Comparison of ENCODE assay signal across 17 cellular contexts in genomic region chr2:236981710-236982485, GRCh38.
DNase-seq lines count a peak whose midpoint lies in the region; ATAC-seq and TF ChIP-seq lines count a peak whose summit lies in the region.
"Had no signal": no experiment of that assay in that cellular context is flagged by ENCODE, and none has a peak within 500 bp of the region (broad histone marks: within the 10 kb centered on the region; RNA-seq: fewer than 3 reads in every experiment).

No MANE protein-coding gene starts in this region.

- 93 to 96% methylated on average over 4 of the region's 4 CpGs for WGBS in heart right ventricle, 2 donors
- WGBS in endodermal cell (ENCODE audit: insufficient coverage in 1 of 2, insufficient read length in 1 of 2), 2 experiments: 94 to 97% methylated on average over 4 of the region's 4 CpGs
- WGBS in neuronal stem cell (ENCODE audit: extremely low coverage in 2 of 2, insufficient read length in 2 of 2, insufficient replicate concordance in 1 of 2), 2 donors: no CpG with 5 or more reads among the region's 4 CpGs
- WGBS in adrenal gland, 4 donors: 91 to 100% (median 93%) methylated on average over 4 of the region's 4 CpGs

- H3K23ac ChIP-seq in neuronal stem cell (ENCODE audit: low read depth, low read length, poor library complexity): no peak overlapping the region

- no peak for TF ChIP-seq CTCF in right atrium auricular region (IDR thresholded peaks at IDR 0.05)
- TF ChIP-seq CTCF in heart right ventricle (IDR thresholded peaks at IDR 0.05): no peak
- no peak for TF ChIP-seq CTCF in endodermal cell (conservative IDR thresholded peaks at IDR 0.05)
- TF ChIP-seq CTCF in adrenal gland (IDR thresholded peaks at IDR 0.05): no peak

- DNase-seq in right atrium auricular region (ENCODE audit: low spot score) (peak; percentile 48), heart right ventricle (no peak), endodermal cell (peak; percentile 3), neuronal stem cell (ENCODE audit: low spot score) (no peak), adrenal gland (no peak), dedifferentiated amniotic fluid mesenchymal stem cell (ENCODE audit: extremely low spot score) (no peak)
- DNase-seq in activated effector memory CD4-positive, alpha-beta T cell treated with anti-CD3 and anti-CD28 coated beads, Interleukin-2, amount 50 U/mL, for 16 hours: no peak
- DNase-seq: 8988T, Calu3, DMS79 treated with DMSO at 0.1 percent for 48 hours, GF-D8, GOT3, H7 had no signal

- peaks cover 0 to 8% of the 10 kb centered on the region in 2 donors for H3K9me3 ChIP-seq in right atrium auricular region
- H3K9me3 ChIP-seq in heart right ventricle: peaks cover 0 to 27% (median 7%) of the 10 kb centered on the region in 11 donors
- H3K9me3 ChIP-seq in endodermal cell (ENCODE audit: control insufficient read depth, low read length): peaks cover 18% of the 10 kb centered on the region
- H3K9me3 ChIP-seq in neuronal stem cell (replicated peaks in 1 of 2; ENCODE audit: control insufficient read depth in 2 of 2, insufficient read depth in 1 of 2, low read depth in 1 of 2, low read length in 2 of 2): peaks cover 0 to 17% of the 10 kb centered on the region in 2 donors
- H3K9me3 ChIP-seq in adrenal gland (replicated peaks in 1 of 3): no peaks in the 10 kb centered on the region

- H4K91ac ChIP-seq in neuronal stem cell (ENCODE audit: low read depth, low read length, poor library complexity): no peak overlapping the region

- H3K27ac ChIP-seq in right atrium auricular region (no peak overlapping the region), heart right ventricle (no peak overlapping the region), endodermal cell (ENCODE audit: low read depth, low read length) (no peak overlapping the region), neuronal stem cell (replicated peaks; ENCODE audit: low read length) (no peak overlapping the region), adrenal gland (no peak overlapping the region)
- H3K27ac ChIP-seq: BLaER1 treated with 17β-estradiol and CSF1 and Interleukin-3, amounts not matched to agents 10 nM and 100 nM had no signal

- H3K4me3 Mint-ChIP-seq in endodermal cell: no peak overlapping the region
- no peak overlapping the region for H3K4me3 Mint-ChIP-seq in stimulated activated memory B cell treated with anti-CD40 and anti-IgM and Interleukin-4, amounts not matched to agents 10 μg/mL and 1 μg/mL and 100 μg/mL, for 72 hours
- H3K4me3 Mint-ChIP-seq: B cell; CD8-positive, alpha-beta T cell had no signal

- peak overlapping the region; percentile 22 for H3K18ac ChIP-seq in neuronal stem cell (ENCODE audit: low read length)

- H3K4me1 ChIP-seq in right atrium auricular region (no peaks in the 10 kb centered on the region), heart right ventricle (peaks cover 0 to 11% (median 3%) of the 10 kb centered on the region in 9 donors), endodermal cell (ENCODE audit: control insufficient read depth, insufficient read depth, low read length) (peaks cover 3% of the 10 kb centered on the region), neuronal stem cell (ENCODE audit: control insufficient read depth in 2 of 2, insufficient read depth in 1 of 2, low read depth in 1 of 2, low read length in 2 of 2) (no peaks in the 10 kb centered on the region), adrenal gland (replicated peaks in 1 of 2) (no peaks in the 10 kb centered on the region)

- no peak for TF ChIP-seq POLR2A in adrenal gland (IDR thresholded peaks at IDR 0.05)

- no peaks in the 10 kb centered on the region for H3K27me3 ChIP-seq in right atrium auricular region
- no peaks in the 10 kb centered on the region for H3K27me3 ChIP-seq in heart right ventricle
- no peaks in the 10 kb centered on the region for H3K27me3 ChIP-seq in endodermal cell (ENCODE audit: control insufficient read depth, insufficient read depth, low read length, poor library complexity, severe bottlenecking)
- no peaks in the 10 kb centered on the region for H3K27me3 ChIP-seq in neuronal stem cell (ENCODE audit: control insufficient read depth in 3 of 3, insufficient read depth in 3 of 3, low read depth in 1 of 3, low read length in 3 of 3)
- peaks cover 4% of the 10 kb centered on the region for H3K27me3 ChIP-seq in adrenal gland
- H3K27me3 ChIP-seq: BLaER1 treated with 17β-estradiol and CSF1 and Interleukin-3, amounts not matched to agents 10 nM and 100 nM had no signal

- no peak overlapping the region for H2AK5ac ChIP-seq in neuronal stem cell (ENCODE audit: low read depth, low read length)

- peaks cover 17% of the 10 kb centered on the region for H3K27me3 Mint-ChIP-seq in endodermal cell (ENCODE audit: insufficient read depth)
- peaks cover 7% of the 10 kb centered on the region for H3K27me3 Mint-ChIP-seq in stimulated activated memory B cell treated with anti-CD40 and anti-IgM and Interleukin-4, amounts not matched to agents 10 μg/mL and 1 μg/mL and 100 μg/mL, for 72 hours

- H3K36me3 Mint-ChIP-seq in endodermal cell (ENCODE audit: low read depth): no peaks in the 10 kb centered on the region
- H3K36me3 Mint-ChIP-seq in stimulated activated memory B cell treated with anti-CD40 and anti-IgM and Interleukin-4, amounts not matched to agents 10 μg/mL and 1 μg/mL and 100 μg/mL, for 72 hours: no peaks in the 10 kb centered on the region

- peaks cover 15% of the 10 kb centered on the region for H3K9me3 Mint-ChIP-seq in endodermal cell
- no peaks in the 10 kb centered on the region for H3K9me3 Mint-ChIP-seq in stimulated activated memory B cell treated with anti-CD40 and anti-IgM and Interleukin-4, amounts not matched to agents 10 μg/mL and 1 μg/mL and 100 μg/mL, for 72 hours

- no peak overlapping the region for H2BK120ac ChIP-seq in neuronal stem cell (ENCODE audit: low read depth, low read length)

- ATAC-seq in heart right ventricle: no peak
- peak; percentile 36 for ATAC-seq in stimulated activated memory B cell treated with anti-CD40 and anti-IgM and Interleukin-4, amounts not matched to agents 10 μg/mL and 1 μg/mL and 100 μg/mL, for 72 hours
- ATAC-seq: CD8-positive, alpha-beta T cell had no signal

- intact Hi-C loops in heart right ventricle (cut with DNase I): no loop called here
- intact Hi-C loops in adrenal gland (cut with DNase I): no loop called here

- H3K27ac Mint-ChIP-seq in endodermal cell: no peak overlapping the region
- no peak overlapping the region for H3K27ac Mint-ChIP-seq in stimulated activated memory B cell treated with anti-CD40 and anti-IgM and Interleukin-4, amounts not matched to agents 10 μg/mL and 1 μg/mL and 100 μg/mL, for 72 hours
- H3K27ac Mint-ChIP-seq: B cell; CD8-positive, alpha-beta T cell had no signal

- H4K8ac ChIP-seq in neuronal stem cell (ENCODE audit: low read depth, low read length): no peak overlapping the region

- H2BK12ac ChIP-seq in neuronal stem cell (ENCODE audit: low read length): peak overlapping the region; percentile 91

- no peaks in the 10 kb centered on the region for H3K79me1 ChIP-seq in neuronal stem cell (ENCODE audit: low read depth, low read length)

- H3K4me3 ChIP-seq in right atrium auricular region (no peak overlapping the region), heart right ventricle (no peak overlapping the region), endodermal cell (ENCODE audit: low read length) (no peak overlapping the region), neuronal stem cell (ENCODE audit: low read length in 2 of 2) (no peak overlapping the region), adrenal gland (no peak overlapping the region)
- H3K4me3 ChIP-seq: BLaER1 treated with 17β-estradiol and CSF1 and Interleukin-3, amounts not matched to agents 10 nM and 100 nM had no signal

- no peaks in the 10 kb centered on the region for H3K36me3 ChIP-seq in right atrium auricular region
- no peaks in the 10 kb centered on the region for H3K36me3 ChIP-seq in heart right ventricle
- H3K36me3 ChIP-seq in endodermal cell (ENCODE audit: control insufficient read depth, insufficient read depth, low read length): no peaks in the 10 kb centered on the region
- H3K36me3 ChIP-seq in neuronal stem cell (replicated peaks in 1 of 2; ENCODE audit: control insufficient read depth in 2 of 2, insufficient read depth in 2 of 2, low read length in 2 of 2): no peaks in the 10 kb centered on the region
- H3K36me3 ChIP-seq in adrenal gland (replicated peaks in 1 of 2): no peaks in the 10 kb centered on the region
- H3K36me3 ChIP-seq: BLaER1 treated with 17β-estradiol and CSF1 and Interleukin-3, amounts not matched to agents 10 nM and 100 nM had no signal

- H2BK15ac ChIP-seq in neuronal stem cell (ENCODE audit: low read length): no peak overlapping the region

- H3K4me1 Mint-ChIP-seq in endodermal cell: peaks cover 6% of the 10 kb centered on the region
- H3K4me1 Mint-ChIP-seq in stimulated activated memory B cell treated with anti-CD40 and anti-IgM and Interleukin-4, amounts not matched to agents 10 μg/mL and 1 μg/mL and 100 μg/mL, for 72 hours: no peaks in the 10 kb centered on the region
- H3K4me1 Mint-ChIP-seq: B cell had no signal

- no peak overlapping the region for H3K9ac ChIP-seq in endodermal cell (ENCODE audit: extremely low read depth, low read length, poor library complexity, severe bottlenecking)
- peak overlapping the region; percentile 65 for H3K9ac ChIP-seq in neuronal stem cell (ENCODE audit: low read depth, low read length, poor library complexity)
- H3K9ac ChIP-seq: BLaER1 treated with 17β-estradiol and CSF1 and Interleukin-3, amounts not matched to agents 10 nM and 100 nM had no signal

- peak overlapping the region; percentile 40 for H3K14ac ChIP-seq in neuronal stem cell (ENCODE audit: low read length)

- H3K4me2 ChIP-seq in neuronal stem cell (ENCODE audit: insufficient read depth, low read length, poor library complexity, severe bottlenecking): no peak overlapping the region
- H3K4me2 ChIP-seq: BLaER1 treated with 17β-estradiol and CSF1 and Interleukin-3, amounts not matched to agents 10 nM and 100 nM had no signal

- H2BK5ac ChIP-seq in neuronal stem cell (ENCODE audit: low read length): no peak overlapping the region

- no peak overlapping the region for H2AFZ ChIP-seq in neuronal stem cell (ENCODE audit: low read length)

- H3K4ac ChIP-seq in neuronal stem cell (ENCODE audit: low read length): no peak overlapping the region

Comparison
In these comparisons a context has a peak if more than half of its experiments do, and no peak if none do; other contexts are left out.
1. DNase-seq: peak in right atrium auricular region (single experiment) and endodermal cell (single experiment); none in heart right ventricle (0 of 2), neuronal stem cell (single experiment), adrenal gland (0 of 7), dedifferentiated amniotic fluid mesenchymal stem cell (single experiment) and activated effector memory CD4-positive, alpha-beta T cell treated with anti-CD3 and anti-CD28 coated beads, Interleukin-2, amount 50 U/mL, for 16 hours (single experiment).